Comparison of ENCODE assay signal across 16 cellular contexts in genomic region chr13:20616059-20616797, GRCh38. TPM values are rescaled to one million over a fixed set of nuclear protein-coding genes. Genes with fewer than 3 reads are reported as not detected.
DNase-seq lines count a peak whose midpoint lies in the region; ATAC-seq and TF ChIP-seq lines count a peak whose summit lies in the region.
"Had no signal": no experiment of that assay in that cellular context is flagged by ENCODE, and none has a peak within 500 bp of the region (broad histone marks: within the 10 kb centered on the region; RNA-seq: fewer than 3 reads in every experiment).

No MANE protein-coding gene starts in this region.

- no peaks in the 10 kb centered on the region for H3K9me3 Mint-ChIP-seq in activated T-helper 1 cell treated with anti-CD3 and anti-CD28 coated beads, Interleukin-12 subunit alpha, Interleukin-12 subunit beta, Interleukin-2, Interleukin-4 antibody, amounts not matched to agents 30 ng/mL and 10 ng/mL and 1 ng/mL, durations not matched to agents 14 hours and 24 hours and 36 hours
- H3K9me3 Mint-ChIP-seq: CD4-positive, CD25-positive, alpha-beta regulatory T cell had no signal

- ATAC-seq in left colon, result peak; percentile 67
- ATAC-seq: left cardiac atrium, sciatic nerve had no signal

- H3K27ac Mint-ChIP-seq in activated T-helper 1 cell treated with anti-CD3 and anti-CD28 coated beads, Interleukin-12 subunit alpha, Interleukin-12 subunit beta, Interleukin-2, Interleukin-4 antibody, amounts not matched to agents 30 ng/mL and 10 ng/mL and 1 ng/mL, durations not matched to agents 14 hours and 24 hours and 36 hours, result no peak overlapping the region
- H3K27ac Mint-ChIP-seq: CD4-positive, CD25-positive, alpha-beta regulatory T cell; nephron progenitor cell had no signal

- DNase-seq in Caki2 (ENCODE audit: low read depth) (peak; percentile 9), NCI-H226 (peak; percentile 58), cardiac fibroblast (ENCODE audit: low read depth in 2 of 2) (peak; percentile 54 to 92), left colon (no peak), medulla oblongata (ENCODE audit: extremely low spot score) (no peak)
- no peak for DNase-seq in stimulated activated CD4-positive, alpha-beta T cell treated with anti-CD3 and anti-CD28 coated beads, Interleukin-1b, Interleukin-23, amount 100 ng/mL, for 48 hours
- no peak for DNase-seq in activated T-helper 1 cell treated with anti-CD3 and anti-CD28 coated beads, Interleukin-12 subunit alpha, Interleukin-12 subunit beta, Interleukin-2, Interleukin-4 antibody, amounts not matched to agents 30 ng/mL and 10 ng/mL and 1 ng/mL, durations not matched to agents 14 hours and 24 hours and 36 hours (ENCODE audit: low spot score)
- DNase-seq in activated CD8-positive, alpha-beta memory T cell treated with anti-CD3 and anti-CD28 coated beads for 24 hours, result no peak
- DNase-seq: activated CD4-positive, alpha-beta T cell treated with anti-CD3 and anti-CD28 coated beads, Interleukin-2, amount 50 U/mL, for 48 hours; activated effector memory CD4-positive, alpha-beta T cell treated with anti-CD3 and anti-CD28 coated beads, Interleukin-2, amount 50 U/mL, for 16 hours; CD4-positive, CD25-positive, alpha-beta regulatory T cell; KG1; left cardiac atrium; NCI-H2029; nephron progenitor cell had no signal

- H3K4me3 ChIP-seq in cardiac fibroblast (replicated peaks in 1 of 2; ENCODE audit: low read depth in 2 of 2, low read length in 2 of 2), result no peak overlapping the region

- intact Hi-C loops in left colon (cut with DNase I, micrococcal nuclease), result no loop called here
- intact Hi-C loops in activated T-helper 1 cell treated with anti-CD3 and anti-CD28 coated beads, Interleukin-12 subunit alpha, Interleukin-12 subunit beta, Interleukin-2, Interleukin-4 antibody, amounts not matched to agents 30 ng/mL and 10 ng/mL and 1 ng/mL, durations not matched to agents 14 hours and 24 hours and 36 hours (cut with micrococcal nuclease), result no loop called here

- in situ Hi-C loops in Caki2 (cut with HindIII; ENCODE audit: low pct_unique_long_range_greater_than_20kb, low sequenced_read_pairs), result no loop called here

- no peaks in the 10 kb centered on the region for H3K4me1 Mint-ChIP-seq in activated T-helper 1 cell treated with anti-CD3 and anti-CD28 coated beads, Interleukin-12 subunit alpha, Interleukin-12 subunit beta, Interleukin-2, Interleukin-4 antibody, amounts not matched to agents 30 ng/mL and 10 ng/mL and 1 ng/mL, durations not matched to agents 14 hours and 24 hours and 36 hours (ENCODE audit: low read depth)
- H3K4me1 Mint-ChIP-seq: CD4-positive, CD25-positive, alpha-beta regulatory T cell; nephron progenitor cell had no signal

- no peaks in the 10 kb centered on the region for H3K36me3 Mint-ChIP-seq in activated T-helper 1 cell treated with anti-CD3 and anti-CD28 coated beads, Interleukin-12 subunit alpha, Interleukin-12 subunit beta, Interleukin-2, Interleukin-4 antibody, amounts not matched to agents 30 ng/mL and 10 ng/mL and 1 ng/mL, durations not matched to agents 14 hours and 24 hours and 36 hours (ENCODE audit: low read depth)

- H3K27me3 Mint-ChIP-seq in activated T-helper 1 cell treated with anti-CD3 and anti-CD28 coated beads, Interleukin-12 subunit alpha, Interleukin-12 subunit beta, Interleukin-2, Interleukin-4 antibody, amounts not matched to agents 30 ng/mL and 10 ng/mL and 1 ng/mL, durations not matched to agents 14 hours and 24 hours and 36 hours (ENCODE audit: insufficient read depth), result peaks cover 2% of the 10 kb centered on the region
- H3K27me3 Mint-ChIP-seq: CD4-positive, CD25-positive, alpha-beta regulatory T cell had no signal

- no peak for TF ChIP-seq CTCF in cardiac fibroblast (IDR thresholded peaks at IDR 0.05; ENCODE audit: low read depth, low read length)

- H3K4me3 Mint-ChIP-seq in activated T-helper 1 cell treated with anti-CD3 and anti-CD28 coated beads, Interleukin-12 subunit alpha, Interleukin-12 subunit beta, Interleukin-2, Interleukin-4 antibody, amounts not matched to agents 30 ng/mL and 10 ng/mL and 1 ng/mL, durations not matched to agents 14 hours and 24 hours and 36 hours, result no peak overlapping the region
- H3K4me3 Mint-ChIP-seq: CD4-positive, CD25-positive, alpha-beta regulatory T cell; nephron progenitor cell had no signal

RNA-seq across cellular contexts. Expression of gene IFT88, which starts 49.3 kb away (rescaled TPM):
- total RNA-seq in Caki2 (2014; rRNA removed; shearing (Covaris generic); ENCODE audit: low replicate concordance), result 2.9 and 4.9 TPM in 2 replicates
- total RNA-seq in left colon, result 10 to 100 TPM; 12.6 to 14.8 TPM
- total RNA-seq in activated T-helper 1 cell treated with anti-CD3 and anti-CD28 coated beads, Interleukin-12 subunit alpha, Interleukin-12 subunit beta, Interleukin-2, Interleukin-4 antibody, amounts not matched to agents 30 ng/mL and 10 ng/mL and 1 ng/mL, durations not matched to agents 14 hours and 24 hours and 36 hours, result 1.5 TPM in 2 replicates

Comparison
In these comparisons a context has a peak if more than half of its experiments do, and no peak if none do; other contexts are left out.
1. DNase-seq: peak in Caki2 (single experiment), NCI-H226 (single experiment) and cardiac fibroblast (2 of 2); none in left colon (0 of 2), stimulated activated CD4-positive, alpha-beta T cell treated with anti-CD3 and anti-CD28 coated beads, Interleukin-1b, Interleukin-23, amount 100 ng/mL, for 48 hours (single experiment), medulla oblongata (single experiment), activated T-helper 1 cell treated with anti-CD3 and anti-CD28 coated beads, Interleukin-12 subunit alpha, Interleukin-12 subunit beta, Interleukin-2, Interleukin-4 antibody, amounts not matched to agents 30 ng/mL and 10 ng/mL and 1 ng/mL, durations not matched to agents 14 hours and 24 hours and 36 hours (single experiment) and activated CD8-positive, alpha-beta memory T cell treated with anti-CD3 and anti-CD28 coated beads for 24 hours (single experiment).